In genomic region chr2:101188683-101189405, GRCh38 we compare ENCODE assay signal across 8 cellular contexts. TPM values are rescaled to one million over a fixed set of nuclear protein-coding genes. Genes with fewer than 3 reads are reported as not detected.
DNase-seq lines count a peak whose midpoint lies in the region; ATAC-seq and TF ChIP-seq lines count a peak whose summit lies in the region.

No MANE protein-coding gene starts in this region.

- H3K36me3 ChIP-seq in stomach, result no peaks in the 10 kb centered on the region

- H3K9me3 ChIP-seq in stomach, result peaks cover 0 to 6% (median 0%) of the 10 kb centered on the region in 4 donors

- POLR2A ChIA-PET in activated CD8-positive, alpha-beta T cell treated with anti-CD3 and anti-CD28 coated beads for 36 hours (lab: Charles Lee), result no interaction called here
- POLR2A ChIA-PET in activated CD8-positive, alpha-beta T cell treated with anti-CD3 and anti-CD28 coated beads, Interleukin-2, amount 10 ng/mL, durations not matched to agents 7 days and 5 days (lab: Charles Lee), result no interaction called here

- TF ChIP-seq EP300 in stomach (IDR thresholded peaks at IDR 0.05), result no peak

- no peak for ATAC-seq in activated CD8-positive, alpha-beta T cell treated with anti-CD3 and anti-CD28 coated beads for 36 hours
- ATAC-seq in activated CD8-positive, alpha-beta T cell treated with anti-CD3 and anti-CD28 coated beads, Interleukin-2, amount 10 ng/mL, durations not matched to agents 7 days and 5 days, result no peak

- H3K27ac Mint-ChIP-seq in activated CD8-positive, alpha-beta T cell treated with anti-CD3 and anti-CD28 coated beads for 36 hours, result no peak overlapping the region
- H3K27ac Mint-ChIP-seq in activated CD8-positive, alpha-beta T cell treated with anti-CD3 and anti-CD28 coated beads, Interleukin-2, amount 10 ng/mL, durations not matched to agents 7 days and 5 days, result no peak overlapping the region

- no peaks in the 10 kb centered on the region for H3K27me3 ChIP-seq in stomach

- no peaks in the 10 kb centered on the region for H3K36me3 Mint-ChIP-seq in activated CD8-positive, alpha-beta T cell treated with anti-CD3 and anti-CD28 coated beads for 36 hours (ENCODE audit: low read depth)
- no peaks in the 10 kb centered on the region for H3K36me3 Mint-ChIP-seq in activated CD8-positive, alpha-beta T cell treated with anti-CD3 and anti-CD28 coated beads, Interleukin-2, amount 10 ng/mL, durations not matched to agents 7 days and 5 days (ENCODE audit: low read depth)

- peak; percentile 38 for TF ChIP-seq CTCF in activated CD8-positive, alpha-beta T cell treated with anti-CD3 and anti-CD28 coated beads for 36 hours (IDR thresholded peaks at IDR 0.05)
- TF ChIP-seq CTCF in fibroblast of the aortic adventitia (IDR thresholded peaks at IDR 0.05; ENCODE audit: insufficient read depth, low read length), result peak; percentile 61
- peak in 3 of 7 experiments; percentile 9 to 43 (median 37) for TF ChIP-seq CTCF in stomach (IDR thresholded peaks at IDR 0.05)

- no peaks in the 10 kb centered on the region for H3K27me3 Mint-ChIP-seq in activated CD8-positive, alpha-beta T cell treated with anti-CD3 and anti-CD28 coated beads for 36 hours
- H3K27me3 Mint-ChIP-seq in activated CD8-positive, alpha-beta T cell treated with anti-CD3 and anti-CD28 coated beads, Interleukin-2, amount 10 ng/mL, durations not matched to agents 7 days and 5 days (ENCODE audit: low read depth), result no peaks in the 10 kb centered on the region

- WGBS in stomach, 5 donors, result 58 to 66% (median 63%) methylated on average over 5 of the region's 5 CpGs

- no peak overlapping the region for H3K27ac ChIP-seq in stomach

- H3K4me3 Mint-ChIP-seq in activated CD8-positive, alpha-beta T cell treated with anti-CD3 and anti-CD28 coated beads for 36 hours, result no peak overlapping the region
- H3K4me3 Mint-ChIP-seq in activated CD8-positive, alpha-beta T cell treated with anti-CD3 and anti-CD28 coated beads, Interleukin-2, amount 10 ng/mL, durations not matched to agents 7 days and 5 days, result no peak overlapping the region

- no peak overlapping the region for H3K4me3 ChIP-seq in fibroblast of the aortic adventitia (ENCODE audit: low read depth, low read length)
- no peak overlapping the region for H3K4me3 ChIP-seq in stomach

- H3K4me1 Mint-ChIP-seq in activated CD8-positive, alpha-beta T cell treated with anti-CD3 and anti-CD28 coated beads for 36 hours (ENCODE audit: low read depth), result no peaks in the 10 kb centered on the region
- H3K4me1 Mint-ChIP-seq in activated CD8-positive, alpha-beta T cell treated with anti-CD3 and anti-CD28 coated beads, Interleukin-2, amount 10 ng/mL, durations not matched to agents 7 days and 5 days (ENCODE audit: low read depth), result no peaks in the 10 kb centered on the region

- peaks cover 13% of the 10 kb centered on the region for H3K9me3 Mint-ChIP-seq in activated CD8-positive, alpha-beta T cell treated with anti-CD3 and anti-CD28 coated beads for 36 hours
- H3K9me3 Mint-ChIP-seq in activated CD8-positive, alpha-beta T cell treated with anti-CD3 and anti-CD28 coated beads, Interleukin-2, amount 10 ng/mL, durations not matched to agents 7 days and 5 days (ENCODE audit: insufficient read depth), result peaks cover 9% of the 10 kb centered on the region

- no peak for TF ChIP-seq POLR2A in stomach (IDR thresholded peaks at IDR 0.05)

- intact Hi-C loops in activated CD8-positive, alpha-beta T cell treated with anti-CD3 and anti-CD28 coated beads for 36 hours (cut with micrococcal nuclease), result no loop called here
- intact Hi-C loops in stomach (cut with DNase I; ENCODE audit: low total_unique reads), result no loop called here

- DNase-seq in activated CD8-positive, alpha-beta T cell treated with anti-CD3 and anti-CD28 coated beads for 36 hours, result no peak
- DNase-seq in activated CD8-positive, alpha-beta T cell treated with anti-CD3 and anti-CD28 coated beads, Interleukin-2, amount 10 ng/mL, durations not matched to agents 7 days and 5 days, result no peak
- DNase-seq in RKO (ENCODE audit: low spot score) (peak; percentile 18), fibroblast of the aortic adventitia (ENCODE audit: low read depth) (peak; percentile 35), stomach (peak; percentile 30), globus pallidus (ENCODE audit: low spot score) (no peak), NOMO-1 (lab: John Stamatoyannopoulos, UW; ENCODE audit: unreplicated experiment in 2 of 2) (no peak), DMS153 treated with DMSO at 0.1 percent for 48 hours (lab: John Stamatoyannopoulos, UW; ENCODE audit: unreplicated experiment) (no peak)

- CTCF ChIA-PET in activated CD8-positive, alpha-beta T cell treated with anti-CD3 and anti-CD28 coated beads for 36 hours (lab: Charles Lee), result interaction anchor here (0.7 to 5.2 kb wide), 15 partner anchors 14 to 176 kb away, joined by 3 to 46 read pairs (median 3); no protein-coding TSS in a partner anchor
- CTCF ChIA-PET in activated CD8-positive, alpha-beta T cell treated with anti-CD3 and anti-CD28 coated beads, Interleukin-2, amount 10 ng/mL, durations not matched to agents 7 days and 5 days (lab: Charles Lee), result interaction anchor here (0.9 to 2.4 kb wide), 7 partner anchors 8 to 176 kb away, joined by 3 to 12 read pairs (median 4); no protein-coding TSS in a partner anchor

- H3K4me1 ChIP-seq in stomach, result peaks cover 0 to 11% (median 0%) of the 10 kb centered on the region in 4 donors

RNA-seq across cellular contexts. Expression of gene TBC1D8, which starts 37.7 kb away (rescaled TPM):
- total RNA-seq in activated CD8-positive, alpha-beta T cell treated with anti-CD3 and anti-CD28 coated beads for 36 hours, result 1 to 10 TPM; 3.2 to 3.3 TPM
- total RNA-seq in activated CD8-positive, alpha-beta T cell treated with anti-CD3 and anti-CD28 coated beads, Interleukin-2, amount 10 ng/mL, durations not matched to agents 7 days and 5 days, result under 1 TPM; 0.29 to 0.70 TPM
- total RNA-seq in fibroblast of the aortic adventitia (ENCODE audit: low replicate concordance) (12.4 and 21.3 TPM in 2 replicates), stomach (100 to 1,000 TPM in 3 of 5 donors, 10 to 100 TPM in 2; 74.2 to 179 (median 120) TPM)
- 10 to 100 TPM in 2 of 3 donors, 1 to 10 TPM in 1; 9.9 to 22.0 (median 13.0) TPM for polyA plus RNA-seq in stomach

Comparison
In these comparisons a context has a peak if more than half of its experiments do, and no peak if none do; other contexts are left out.
1. DNase-seq: peak in RKO (single experiment), fibroblast of the aortic adventitia (single experiment) and stomach (single experiment); none in activated CD8-positive, alpha-beta T cell treated with anti-CD3 and anti-CD28 coated beads for 36 hours (single experiment), activated CD8-positive, alpha-beta T cell treated with anti-CD3 and anti-CD28 coated beads, Interleukin-2, amount 10 ng/mL, durations not matched to agents 7 days and 5 days (single experiment), globus pallidus (single experiment), NOMO-1 (0 of 2) and DMS153 treated with DMSO at 0.1 percent for 48 hours (single experiment).